In the genomic region with DNA sequence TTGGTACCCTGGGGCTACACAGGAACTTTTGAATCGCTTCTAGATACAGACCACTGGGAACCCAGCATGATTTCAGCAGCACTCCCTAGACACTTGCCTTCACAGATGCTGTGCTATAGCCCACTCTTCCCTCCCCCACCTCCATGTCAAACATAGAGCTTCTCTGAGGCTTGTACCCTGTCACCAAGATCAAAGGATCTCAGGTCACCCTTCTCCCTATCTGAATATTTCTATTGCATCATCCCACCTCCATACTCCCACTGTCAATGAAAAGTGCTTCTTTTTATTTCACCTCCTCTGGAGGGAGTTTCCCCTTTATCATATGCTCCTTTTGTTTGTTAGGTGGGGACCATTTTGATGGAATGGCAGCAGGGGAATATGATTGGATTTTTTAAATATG, we compare ENCODE assay signal across 16 cellular contexts. TPM values are rescaled to one million over a fixed set of nuclear protein-coding genes. Genes with fewer than 3 reads are reported as not detected.
A peak's percentile ranks its signal among the peaks of the same experiment; 100 is the strongest.
DNase-seq lines count a peak whose midpoint lies in the region; ATAC-seq, FAIRE-seq and TF ChIP-seq lines count a peak whose summit lies in the region.
"Had no signal": no experiment of that assay in that cellular context is flagged by ENCODE, and none has a peak within 500 bp of the region (broad histone marks: within the 10 kb centered on the region; RNA-seq: fewer than 3 reads in every experiment).

No MANE protein-coding gene starts in this region.

- TF ChIP-seq EP300 in K562 (IDR thresholded peaks at IDR 0.05; ENCODE audit: low read length): no peak

- TF ChIP-seq POLR2A in IMR-90 (IDR thresholded peaks at IDR 0.05; ENCODE audit: low read depth, low read length) (no peak), K562 (conservative IDR thresholded peaks at IDR 0.05) (no peak)

- no peaks in the 10 kb centered on the region for H3K9me1 ChIP-seq in IMR-90 (ENCODE audit: insufficient read depth, low read length)
- H3K9me1 ChIP-seq in K562 (ENCODE audit: control insufficient read depth, insufficient read depth, low read length): no peaks in the 10 kb centered on the region

- no peak overlapping the region for H2BK5ac ChIP-seq in IMR-90 (ENCODE audit: low read depth, low read length, poor library complexity, severe bottlenecking)

- H3K4me1 ChIP-seq in HEK293 (ENCODE audit: control insufficient read depth, insufficient read depth, low read length) (no peaks in the 10 kb centered on the region), IMR-90 (ENCODE audit: control insufficient read depth, insufficient read depth, low read length) (no peaks in the 10 kb centered on the region), K562 (replicated peaks in 1 of 2; ENCODE audit: control insufficient read depth in 2 of 2, insufficient read depth in 2 of 2, low read length in 2 of 2) (no peaks in the 10 kb centered on the region)

- H3K27ac Mint-ChIP-seq in activated naive CD4-positive, alpha-beta T cell treated with anti-CD3 and anti-CD28 coated beads for 36 hours: no peak overlapping the region

- H4K20me1 ChIP-seq in IMR-90 (ENCODE audit: insufficient read depth, low read length) (no peaks in the 10 kb centered on the region), K562 (replicated peaks; ENCODE audit: control insufficient read depth, insufficient read depth, low read length) (no peaks in the 10 kb centered on the region)

- BruUV-seq in IMR-90 (replicated peaks; lab: Mats Ljungman, UMichigan) (no TSS peak), K562 (replicated peaks; lab: Mats Ljungman, UMichigan) (no TSS peak)

- dilution Hi-C loops in IMR-90 (cut with HindIII; ENCODE audit: low sequenced_read_pairs, unreplicated experiment): no loop called here

- TF ChIP-seq RAD21 in IMR-90 (IDR thresholded peaks at IDR 0.05; ENCODE audit: low read length): no peak
- TF ChIP-seq RAD21 in K562 (CRISPR knock-in tag; conservative IDR thresholded peaks at IDR 0.05 in 1 of 2, IDR thresholded peaks at IDR 0.05 in 1 of 2): no peak

- CTCF ChIA-PET in activated naive CD4-positive, alpha-beta T cell treated with anti-CD3 and anti-CD28 coated beads for 36 hours (lab: Charles Lee): interaction anchor here (0.6 to 1.6 kb wide), 11 partner anchors 15 to 1448 kb away, joined by 3 to 5 read pairs (median 3); no protein-coding TSS in a partner anchor
- CTCF ChIA-PET in HEK293 (lab: Yijun Ruan, JAX) (interaction anchor here (0.6 to 4.8 kb wide), 20 partner anchors 8 to 357 kb away, joined by 3 to 24 read pairs (median 5); partner anchors contain the start of gene PHF24), IMR-90 (lab: Yijun Ruan, JAX) (interaction anchor here (1.0 to 1.2 kb wide), 2 partner anchors 15 to 56 kb away, joined by 3 to 6 read pairs; no protein-coding TSS in a partner anchor), K562 (lab: Yijun Ruan, JAX; ENCODE audit: low intra/inter-chr PET ratio) (no interaction called here)

- peak; percentile 38 for DNase-seq in activated naive CD4-positive, alpha-beta T cell treated with anti-CD3 and anti-CD28 coated beads for 36 hours
- DNase-seq in activated naive CD4-positive, alpha-beta T cell treated with anti-CD3 and anti-CD28 coated beads, Interleukin-2, amount 50 U/mL, for 16 hours: no peak
- no peak for DNase-seq in IMR-90
- no peak for DNase-seq in K562 (ENCODE audit: extremely low read depth in 1 of 4, low spot score in 3 of 4)
- DNase-seq in AG08396 (ENCODE audit: low spot score): no peak
- DNase-seq: DMS79, NCI-H1417 treated with DMSO at 0.1 percent for 48 hours, NCI-H187 treated with DMSO at 0.1 percent for 48 hours, NCI-H2227 treated with DMSO at 0.1 percent for 48 hours, SHP77 treated with DMSO at 0.1 percent for 48 hours had no signal

- H3K4me1 Mint-ChIP-seq in activated naive CD4-positive, alpha-beta T cell treated with anti-CD3 and anti-CD28 coated beads for 36 hours (ENCODE audit: low read depth): peaks cover 16% of the 10 kb centered on the region

- POLR2A ChIA-PET in HEK293 (lab: Yijun Ruan, JAX): interaction anchor here (1.1 kb wide), 1 partner anchor 22 kb away, joined by 3 read pairs; no protein-coding TSS in a partner anchor
- POLR2A ChIA-PET in IMR-90 (lab: Charles Lee; ENCODE audit: unreplicated experiment): no interaction called here
- POLR2A ChIA-PET in K562 (lab: Yijun Ruan, JAX): interaction anchor here (0.5 kb wide), 1 partner anchor 53 kb away, joined by 5 read pairs; no protein-coding TSS in a partner anchor

- H2BK20ac ChIP-seq in IMR-90 (ENCODE audit: low read depth, low read length): no peak overlapping the region

- no peak overlapping the region for H3K27ac ChIP-seq in HEK293 (ENCODE audit: extremely low read depth, low read depth, low read length)
- no peak overlapping the region for H3K27ac ChIP-seq in IMR-90 (ENCODE audit: insufficient read depth, low read length)
- no peak overlapping the region for H3K27ac ChIP-seq in K562 (ENCODE audit: extremely low read depth, low read depth, low read length)
- H3K27ac ChIP-seq: C4-2B had no signal

- no peak overlapping the region for H2AK5ac ChIP-seq in IMR-90 (ENCODE audit: low read depth, low read length)

- H3K36me3 ChIP-seq in HEK293 (ENCODE audit: control insufficient read depth in 2 of 2, insufficient read depth in 1 of 2, low read length in 2 of 2) (no peaks in the 10 kb centered on the region), IMR-90 (ENCODE audit: control insufficient read depth, insufficient read depth, low read length) (no peaks in the 10 kb centered on the region), K562 (ENCODE audit: control insufficient read depth, insufficient read depth, low read length) (no peaks in the 10 kb centered on the region)

- no peak for FAIRE-seq in K562 (lab: Jason Lieb, UNC)

- no peak overlapping the region for H3K4ac ChIP-seq in IMR-90 (ENCODE audit: low read depth, low read length)

- H3K18ac ChIP-seq in IMR-90 (ENCODE audit: low read depth, low read length): no peak overlapping the region

- H3K4me3 Mint-ChIP-seq in activated naive CD4-positive, alpha-beta T cell treated with anti-CD3 and anti-CD28 coated beads for 36 hours: no peak overlapping the region

- H3K27me3 Mint-ChIP-seq in activated naive CD4-positive, alpha-beta T cell treated with anti-CD3 and anti-CD28 coated beads for 36 hours (ENCODE audit: low read depth): peaks cover 7% of the 10 kb centered on the region

- H2BK15ac ChIP-seq in IMR-90 (ENCODE audit: low read depth, low read length): no peak overlapping the region

- H3K4me2 ChIP-seq in IMR-90 (ENCODE audit: low read depth, low read length) (no peak overlapping the region), K562 (ENCODE audit: insufficient read depth, low read length) (no peak overlapping the region)

- H3K27me3 ChIP-seq in IMR-90 (ENCODE audit: control insufficient read depth, insufficient read depth, low read length) (no peaks in the 10 kb centered on the region; the same call in none of the 2 replicates), K562 (ENCODE audit: control insufficient read depth in 2 of 2, insufficient read depth in 2 of 2, low read length in 2 of 2) (peaks cover 0 to 2% of the 10 kb centered on the region in 2 experiments; a peak in 1 of 5 replicates)

- TF ChIP-seq CTCF in HEK293 (tag by site-specific recombination; IDR thresholded peaks at IDR 0.05) (no peak), IMR-90 (conservative IDR thresholded peaks at IDR 0.05; ENCODE audit: low read depth, low read length) (no peak), K562 (IDR thresholded peaks at IDR 0.05 in 2 of 3, conservative IDR thresholded peaks at IDR 0.05 in 1 of 3; ENCODE audit: insufficient read depth in 2 of 3, low read depth in 1 of 3, low read length in 3 of 3) (no peak)

- H3K23ac ChIP-seq in IMR-90 (ENCODE audit: low read depth, low read length): no peak overlapping the region

- H3K4me3 ChIP-seq in HEK293 (ENCODE audit: low read depth, low read length): no peak overlapping the region
- no peak overlapping the region for H3K4me3 ChIP-seq in IMR-90 (ENCODE audit: insufficient read depth, low read depth, low read length)
- no peak overlapping the region for H3K4me3 ChIP-seq in K562

- WGBS in IMR-90 (ENCODE audit: extremely low coverage in 2 of 2, insufficient read length in 1 of 2), 2 experiments: 40% methylated on average over 1 of the region's 1 CpG; no CpG with 5 or more reads in 1 of the 2 experiments
- 0% methylated on average over 1 of the region's 1 CpG for WGBS in K562 (ENCODE audit: insufficient coverage, low coverage, missing lambda C conversion rate)

- peaks cover 14% of the 10 kb centered on the region for H3K9me3 Mint-ChIP-seq in activated naive CD4-positive, alpha-beta T cell treated with anti-CD3 and anti-CD28 coated beads for 36 hours

- H3K79me1 ChIP-seq in IMR-90 (ENCODE audit: low read depth in 1 of 2, low read length in 2 of 2): no peaks in the 10 kb centered on the region

- intact Hi-C loops in activated naive CD4-positive, alpha-beta T cell treated with anti-CD3 and anti-CD28 coated beads for 36 hours (cut with micrococcal nuclease): no loop called here
- intact Hi-C loops in IMR-90 (cut with micrococcal nuclease): no loop called here
- intact Hi-C loops in K562 (cut with micrococcal nuclease): no loop called here

- H4K5ac ChIP-seq in IMR-90 (ENCODE audit: low read depth, low read length): no peak overlapping the region

- in situ Hi-C loops in IMR-90 (cut with MboI; ENCODE audit: low sequenced_read_pairs): no loop called here
- in situ Hi-C loops in K562 (cut with MboI): no loop called here

- H2AFZ ChIP-seq in IMR-90 (replicated peaks; ENCODE audit: low read length, poor library complexity) (no peak overlapping the region), K562 (ENCODE audit: low read depth, low read length) (no peak overlapping the region)

- peaks cover 8% of the 10 kb centered on the region for H3K36me3 Mint-ChIP-seq in activated naive CD4-positive, alpha-beta T cell treated with anti-CD3 and anti-CD28 coated beads for 36 hours (ENCODE audit: low read depth)

- H4K91ac ChIP-seq in IMR-90 (ENCODE audit: insufficient read depth, low read depth, low read length): no peak overlapping the region

- no peak for ATAC-seq in IMR-90 (ENCODE audit: low read depth)
- ATAC-seq in K562: no peak
- ATAC-seq in GM18517 (IDR thresholded peaks at IDR 0.05; ENCODE audit: unreplicated experiment): no peak
- ATAC-seq: PC-3 had no signal

- no peak overlapping the region for H4K8ac ChIP-seq in IMR-90 (ENCODE audit: low read depth in 2 of 2, low read length in 2 of 2)

- H3K56ac ChIP-seq in IMR-90 (ENCODE audit: extremely low read depth, insufficient read depth, low read length): no peak overlapping the region

- H3K9ac ChIP-seq in IMR-90 (ENCODE audit: low read depth, low read length) (no peak overlapping the region), K562 (ENCODE audit: insufficient read depth in 1 of 2, low read depth in 2 of 2, low read length in 2 of 2) (no peak overlapping the region)

- H3K9me3 ChIP-seq in HEK293 (ENCODE audit: control insufficient read depth, insufficient read depth, low read depth, low read length): no peaks in the 10 kb centered on the region
- H3K9me3 ChIP-seq in IMR-90 (ENCODE audit: control insufficient read depth, insufficient read depth, low read length): no peaks in the 10 kb centered on the region
- no peaks in the 10 kb centered on the region for H3K9me3 ChIP-seq in K562 (replicated peaks; ENCODE audit: control insufficient read depth, insufficient read depth, low read depth, low read length)

- H2BK120ac ChIP-seq in IMR-90 (ENCODE audit: low read depth, low read length): no peak overlapping the region

- H2AK9ac ChIP-seq in IMR-90 (replicated peaks; ENCODE audit: low read depth, low read length, poor library complexity): no peak overlapping the region

- H3K79me2 ChIP-seq in K562 (ENCODE audit: control insufficient read depth, insufficient read depth, low read length): no peaks in the 10 kb centered on the region

- H3K14ac ChIP-seq in IMR-90 (replicated peaks; ENCODE audit: low read depth, low read length): no peak overlapping the region

RNA-seq across cellular contexts. Expression of gene PHF24, which starts 29.2 kb away (rescaled TPM):
- not detected for total RNA-seq in activated naive CD4-positive, alpha-beta T cell treated with anti-CD3 and anti-CD28 coated beads for 36 hours
- total RNA-seq in IMR-90 (2012; rRNA removed) (not detected in 2 replicates), K562 (2014; rRNA removed) (not detected in 2 replicates), K562 (2014; rRNA removed; fragmentation: Illumina TruSeq; extraction: Trizol) (not detected in 2 replicates), K562 (2015; rRNA removed; fragmentation: Illumina TruSeq; extraction: Trizol) (not detected in 2 replicates), K562 (2021) (not detected in 2 replicates)
- polyA plus RNA-seq in IMR-90 (2012; rRNA removed) (0.02 TPM in 1 of 2 replicates, not detected in the other), K562 (2011; rRNA removed) (0.01 TPM in 2 replicates), K562 (2014; fragmentation: Illumina TruSeq; extraction: Trizol) (not detected in 2 replicates), K562 (2014; fragmentation: Nextera tagmentation; extraction: Ambion mirVana) (not detected), K562 (2014; rRNA removed) (0.01 TPM in 1 of 2 replicates, not detected in the other)
- polyA plus RNA-seq in IMR-90 (2012; cell fraction: cytosol; rRNA removed): not detected in 2 replicates
- not detected in 2 replicates for polyA plus RNA-seq in IMR-90 (2012; cell fraction: nucleus; rRNA removed; ENCODE audit: low replicate concordance)
- total RNA-seq in K562 (2011; cell fraction: chromatin; rRNA removed; ENCODE audit: low replicate concordance): not detected in 2 replicates
- not detected in 2 replicates for total RNA-seq in K562 (2011; cell fraction: nucleolus; rRNA removed)
- total RNA-seq in K562 (2011; cell fraction: nucleoplasm; rRNA removed): not detected in 2 replicates
- polyA plus RNA-seq in K562 (2011; cell fraction: cytosol; rRNA removed): not detected in 2 replicates
- 0.01 TPM in 1 of 2 replicates, not detected in the other for polyA plus RNA-seq in K562 (2011; cell fraction: nucleus; rRNA removed)
- polyA plus RNA-seq in K562 (2012): 0.03 TPM in 1 of 2 replicates, not detected in the other
- polyA minus RNA-seq in K562 (2011; rRNA and poly(A)+ RNA removed): not detected in 2 replicates
- polyA minus RNA-seq in K562 (2011; cell fraction: cytosol; rRNA and poly(A)+ RNA removed): not detected in 2 replicates
- not detected in 2 replicates for polyA minus RNA-seq in K562 (2011; cell fraction: nucleus; rRNA and poly(A)+ RNA removed)
- total RNA-seq: H4, M059J, PC-3 had no signal
